ENCODE assay signal across 17 cellular contexts in the genomic region with DNA sequence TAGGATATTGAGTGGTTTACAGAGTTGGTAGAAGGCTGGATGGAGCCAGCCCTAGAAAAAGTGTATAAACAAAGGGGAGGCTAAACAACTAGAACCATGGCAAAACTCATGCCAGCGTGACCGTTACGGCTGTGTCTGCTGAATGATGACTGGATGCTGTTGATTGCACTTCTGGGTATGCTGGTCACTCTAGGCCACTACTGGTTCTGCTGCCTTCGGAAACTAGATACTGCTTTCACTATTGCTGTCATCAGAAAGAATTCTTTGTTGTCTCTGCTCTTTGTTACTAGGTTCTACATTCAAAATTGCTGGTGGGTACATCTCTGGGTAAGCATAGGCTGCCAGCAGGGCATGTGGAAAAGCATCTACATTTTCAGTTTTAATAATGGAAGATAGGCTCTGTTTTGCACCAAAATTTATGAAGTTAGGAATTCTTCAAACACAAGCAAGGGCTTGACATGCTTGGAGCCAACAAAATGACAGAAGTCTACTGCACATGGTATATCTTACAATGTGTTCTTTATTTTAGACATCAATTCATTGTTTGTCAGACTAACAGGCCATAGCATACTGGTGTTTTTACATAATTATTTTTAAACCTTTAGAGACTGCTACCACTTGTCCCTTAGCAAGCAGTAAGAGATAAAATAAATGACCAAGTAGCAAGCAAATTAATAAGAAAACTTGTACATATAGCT. TPM values are rescaled to one million over a fixed set of nuclear protein-coding genes. Genes with fewer than 3 reads are reported as not detected.
DNase-seq lines count a peak whose midpoint lies in the region; ATAC-seq lines count a peak whose summit lies in the region.
"Had no signal": no experiment of that assay in that cellular context is flagged by ENCODE, and none has a peak within 500 bp of the region (broad histone marks: within the 10 kb centered on the region; RNA-seq: fewer than 3 reads in every experiment).

No MANE protein-coding gene starts in this region.

- peak; percentile 79 for DNase-seq in globus pallidus (ENCODE audit: low spot score)
- DNase-seq in renal cortical epithelial cell (ENCODE audit: low read depth), result peak; percentile 58
- DNase-seq in cardiac septum (ENCODE audit: low spot score), result no peak
- DNase-seq in NCI-H1105 treated with DMSO at 0.1 percent for 48 hours (lab: John Stamatoyannopoulos, UW), result no peak
- DNase-seq: activated CD4-positive, alpha-beta T cell treated with anti-CD3 and anti-CD28 coated beads for 4 hours; activated CD8-positive, alpha-beta memory T cell treated with anti-CD3 and anti-CD28 coated beads, Interleukin-2, amount 50 U/mL, for 4 hours; activated gamma-delta T cell treated with Interleukin-2 at 50 U/mL for 16 hours; aorta; cerebellar nuclear complex; NCI-H2029; stimulated activated CD4-positive, alpha-beta T cell treated with anti-CD3 and anti-CD28 coated beads, Interleukin-2, amount 100 ng/mL, for 24 hours; SW 1271 had no signal

- intact Hi-C loops in cardiac septum (cut with DNase I), result no loop called here

- ATAC-seq in GM18502 (IDR thresholded peaks at IDR 0.05; ENCODE audit: poor library complexity, unreplicated experiment) (peak; percentile 45), HG03354 (IDR thresholded peaks at IDR 0.05; ENCODE audit: poor library complexity, severe bottlenecking, unreplicated experiment) (peak; percentile 58), HG02678 (IDR thresholded peaks at IDR 0.05; ENCODE audit: unreplicated experiment) (no peak), HG02623 (IDR thresholded peaks at IDR 0.05; ENCODE audit: unreplicated experiment) (no peak)
- ATAC-seq: K562 had no signal

RNA-seq across cellular contexts. Expression of a gene that starts 15.4 kb away (rescaled TPM):
- total RNA-seq in renal cortical epithelial cell (15.6 and 54.0 TPM in 2 replicates), cardiac septum (26.4 TPM)

Comparison
In these comparisons a context has a peak if more than half of its experiments do, and no peak if none do; other contexts are left out.
1. ATAC-seq: peak in GM18502 (single experiment) and HG03354 (single experiment); none in HG02678 (single experiment) and HG02623 (single experiment).
2. DNase-seq: peak in globus pallidus (single experiment) and renal cortical epithelial cell (single experiment); none in cardiac septum (single experiment) and NCI-H1105 treated with DMSO at 0.1 percent for 48 hours (single experiment).